In genomic region chr18:41644466-41644865, GRCh38 we compare ENCODE assay signal across 26 cellular contexts.
"Had no signal": no experiment of that assay in that cellular context is flagged by ENCODE, and none has a peak within 500 bp of the region (broad histone marks: within the 10 kb centered on the region; RNA-seq: fewer than 3 reads in every experiment).

No MANE protein-coding gene starts in this region.

- ATAC-seq: activated CD8-positive, alpha-beta T cell treated with anti-CD3 and anti-CD28 coated beads, Interleukin-2, amount 10 ng/mL, durations not matched to agents 7 days and 5 days; SK-N-SH treated with all-trans-retinoic acid at 6 μM for 48 hours; T-cell; WTC11 had no signal

- DNase-seq: activated CD4-positive, alpha-beta T cell treated with anti-CD3 and anti-CD28 coated beads for 48 hours; activated CD4-positive, alpha-beta T cell treated with anti-CD3 and anti-CD28 coated beads, Interleukin-2, amount 50 U/mL, for 4 hours; activated CD4-positive, CD25-positive, alpha-beta regulatory T cell treated with anti-CD3 and anti-CD28 coated beads, Interleukin-2, amount 50 U/mL, for 72 hours; activated CD8-positive, alpha-beta memory T cell treated with anti-CD3 and anti-CD28 coated beads, Interleukin-2, amount 50 U/mL, for 48 hours; activated CD8-positive, alpha-beta T cell treated with anti-CD3 and anti-CD28 coated beads, Interleukin-2, amount 10 ng/mL, durations not matched to agents 7 days and 5 days; activated naive CD4-positive, alpha-beta T cell treated with anti-CD3 and anti-CD28 coated beads, Interleukin-2, amount 50 U/mL, for 16 hours; activated naive CD8-positive, alpha-beta T cell treated with anti-CD3 and anti-CD28 coated beads, Interleukin-2, amount 10 ng/mL, durations not matched to agents 7 days and 5 days; activated T-cell treated with anti-CD3 and anti-CD28 coated beads, Interleukin-2, amount 50 U/mL, for 1 hour; adrenal gland; anterior cingulate cortex; caudate nucleus; colonic mucosa; NCI-H1105 treated with DMSO at 0.1 percent for 48 hours; NCI-H1436 treated with DMSO at 0.1 percent for 48 hours; NCI-H187 treated with DMSO at 0.1 percent for 48 hours; NCI-H2171; NCI-H2227 treated with DMSO at 0.1 percent for 48 hours; NCI-H446 treated with DMSO at 0.1 percent for 48 hours; NCI-H524 treated with DMSO at 0.1 percent for 48 hours; Peyer's patch; SHP77; T-cell; T-helper 2 cell; T1000 had no signal
